Comparison of ENCODE assay signal across 1 cellular context in genomic region chr10:60298408-60299389, GRCh38.
TF ChIP-seq lines count a peak whose summit lies in the region.

No MANE protein-coding gene starts in this region.

TF ChIP-seq in GM23338, 12 proteins besides CTCF, POLR2A, EP300 and RAD21 (continued from another document):
- TF ChIP-seq ZNF462 (CRISPR knock-in tag; IDR thresholded peaks at IDR 0.05) (no peak), NANOG (IDR thresholded peaks at IDR 0.05; ENCODE audit: borderline replicate concordance) (no peak), STAT1 (IDR thresholded peaks at IDR 0.05; ENCODE audit: unreplicated experiment) (no peak), EZH2 (IDR thresholded peaks at IDR 0.05; ENCODE audit: low read depth, unreplicated experiment) (no peak), CREB1 (CRISPR knock-in tag; IDR thresholded peaks at IDR 0.05; ENCODE audit: low read depth) (no peak), JUNB (IDR thresholded peaks at IDR 0.05; ENCODE audit: unreplicated experiment) (no peak), REST (IDR thresholded peaks at IDR 0.05; ENCODE audit: unreplicated experiment) (no peak), ZNF331 (CRISPR knock-in tag; IDR thresholded peaks at IDR 0.05; ENCODE audit: low read depth) (no peak)
TF ChIP-seq in GM23338: peak in this region for 0.
